ENCODE assay signal across 23 cellular contexts in the genomic region with DNA sequence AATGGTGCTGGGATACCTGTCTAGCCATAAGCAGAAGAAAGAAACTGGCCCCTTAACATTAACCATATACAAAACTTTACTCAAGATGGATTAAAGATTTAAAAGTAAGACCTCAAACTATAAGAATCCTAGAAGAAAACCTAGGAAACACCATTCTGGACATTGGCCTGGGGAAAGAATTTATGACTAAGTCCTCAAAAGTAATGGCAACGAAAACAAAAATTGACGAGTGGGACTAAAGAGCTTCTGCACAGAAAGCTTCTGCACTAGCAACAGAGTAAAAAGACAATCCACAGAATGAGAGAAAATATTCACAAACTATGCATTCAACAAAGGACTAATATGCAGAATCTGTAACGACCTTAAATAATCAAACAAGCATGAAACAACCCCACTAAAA.
DNase-seq lines count a peak whose midpoint lies in the region; ATAC-seq, FAIRE-seq and TF ChIP-seq lines count a peak whose summit lies in the region.
"Had no signal": no experiment of that assay in that cellular context is flagged by ENCODE, and none has a peak within 500 bp of the region (broad histone marks: within the 10 kb centered on the region; RNA-seq: fewer than 3 reads in every experiment).

No MANE protein-coding gene starts in this region.

- no peaks in the 10 kb centered on the region for H3K9me2 ChIP-seq in GM23338 (ENCODE audit: insufficient read depth)

- H3K4me1 ChIP-seq in GM23338 (ENCODE audit: insufficient read depth), result no peaks in the 10 kb centered on the region; the same call in 1 of the 2 replicates
- H3K4me1 ChIP-seq in astrocyte (ENCODE audit: insufficient read depth, low read length), result no peaks in the 10 kb centered on the region
- H3K4me1 ChIP-seq: Caco-2 had no signal

- no peaks in the 10 kb centered on the region for H3K36me3 ChIP-seq in GM23338 (ENCODE audit: insufficient read depth)
- no peaks in the 10 kb centered on the region for H3K36me3 ChIP-seq in astrocyte (ENCODE audit: insufficient read depth, low read length)

- no peak for DNase-seq in D721Med (ENCODE audit: insufficient read length, low spot score)
- no peak for DNase-seq in GM23338 (ENCODE audit: low spot score)
- peak; percentile 41 for DNase-seq in astrocyte (ENCODE audit: low read depth)
- DNase-seq in osteocyte (ENCODE audit: extremely low spot score, unreplicated experiment), result no peak
- DNase-seq in activated CD4-positive, CD25-positive, alpha-beta regulatory T cell treated with anti-CD3 and anti-CD28 coated beads, Interleukin-2, amount 50 U/mL, for 72 hours, result no peak
- no peak for DNase-seq in D341Med (ENCODE audit: low spot score)
- DNase-seq: AML-193; Caco-2; CD4-positive, alpha-beta T cell; DMS53; DND-41; GDM1; HCEC 1CT; Kasumi-1; KG1 had no signal

- H3K79me2 ChIP-seq in GM23338 (replicated peaks; ENCODE audit: insufficient read depth) (no peaks in the 10 kb centered on the region), astrocyte (ENCODE audit: insufficient read depth, low read length) (no peaks in the 10 kb centered on the region)

- no peak overlapping the region for H3K27ac ChIP-seq in GM23338 (ENCODE audit: low read depth)
- H3K27ac ChIP-seq in astrocyte (ENCODE audit: low read depth, low read length), result no peak overlapping the region
- H3K27ac ChIP-seq: 22Rv1, A549, C4-2B, HL-60 had no signal

- H4K20me1 ChIP-seq in GM23338 (replicated peaks; ENCODE audit: insufficient read depth) (no peaks in the 10 kb centered on the region), astrocyte (ENCODE audit: insufficient read depth, low read length) (no peaks in the 10 kb centered on the region)

- H3K27ac Mint-ChIP-seq in GM23338, result peak overlapping the region; percentile 18; the same call in 1 of the 2 replicates
- no peak overlapping the region for H3K27ac Mint-ChIP-seq in astrocyte (ENCODE audit: unreplicated experiment)
- H3K27ac Mint-ChIP-seq in osteocyte (ENCODE audit: unreplicated experiment), result peak overlapping the region; percentile 73
- H3K27ac Mint-ChIP-seq: CD4-positive, alpha-beta T cell; IgD-negative memory B cell had no signal

- H3K9ac ChIP-seq in astrocyte (ENCODE audit: low read length), result no peak overlapping the region

- H3F3A ChIP-seq in GM23338 (replicated peaks; ENCODE audit: low read depth), result no peaks in the 10 kb centered on the region

- H3K9me3 Mint-ChIP-seq in GM23338, result no peaks in the 10 kb centered on the region
- H3K9me3 Mint-ChIP-seq in astrocyte (ENCODE audit: unreplicated experiment), result no peaks in the 10 kb centered on the region
- H3K9me3 Mint-ChIP-seq in osteocyte (ENCODE audit: unreplicated experiment), result no peaks in the 10 kb centered on the region
- H3K9me3 Mint-ChIP-seq: CD4-positive, alpha-beta T cell; IgD-negative memory B cell had no signal

- H2AFZ ChIP-seq in GM23338 (no peak overlapping the region), astrocyte (ENCODE audit: low read depth, low read length) (no peak overlapping the region)

- FAIRE-seq in D721Med (lab: Jason Lieb, UNC) (peak; percentile 32), astrocyte (lab: Jason Lieb, UNC) (peak; percentile 69)
- FAIRE-seq: A549, GM12892, HTR-8/SVneo had no signal

- H3K27me3 ChIP-seq in GM23338 (ENCODE audit: insufficient read depth), result no peaks in the 10 kb centered on the region
- no peaks in the 10 kb centered on the region for H3K27me3 ChIP-seq in astrocyte (ENCODE audit: insufficient read depth, low read length)

- H3K4me2 ChIP-seq in GM23338, result no peak overlapping the region
- H3K4me2 ChIP-seq in astrocyte (ENCODE audit: low read length), result peak overlapping the region; percentile 34
- H3K4me2 ChIP-seq: A549 had no signal

- H3K4me3 Mint-ChIP-seq in GM23338, result no peak overlapping the region
- no peak overlapping the region for H3K4me3 Mint-ChIP-seq in astrocyte (ENCODE audit: unreplicated experiment)
- peak overlapping the region; percentile 20 for H3K4me3 Mint-ChIP-seq in osteocyte (ENCODE audit: unreplicated experiment)
- H3K4me3 Mint-ChIP-seq: CD4-positive, alpha-beta T cell; IgD-negative memory B cell had no signal

- TF ChIP-seq CTCF in D721Med (IDR thresholded peaks at IDR 0.05; ENCODE audit: insufficient read depth, missing control alignments) (no peak), GM23338 (conservative IDR thresholded peaks at IDR 0.05; ENCODE audit: low read depth in 2 of 2) (no peak), astrocyte (IDR thresholded peaks at IDR 0.05; ENCODE audit: insufficient read depth, low read depth, low read length) (no peak), osteocyte (IDR thresholded peaks at IDR 0.05) (no peak)

- H3K4me1 Mint-ChIP-seq in GM23338, result peaks cover 20% of the 10 kb centered on the region
- H3K4me1 Mint-ChIP-seq in astrocyte (ENCODE audit: low read depth, unreplicated experiment), result peaks cover 16% of the 10 kb centered on the region
- H3K4me1 Mint-ChIP-seq in osteocyte (ENCODE audit: unreplicated experiment), result peaks cover 27% of the 10 kb centered on the region

- ATAC-seq in GM23338, result no peak
- no peak for ATAC-seq in HG03432 (IDR thresholded peaks at IDR 0.05; ENCODE audit: unreplicated experiment)
- ATAC-seq: A549 had no signal

- H3K4me3 ChIP-seq in GM23338 (no peak overlapping the region), astrocyte (ENCODE audit: insufficient read depth, low read depth, low read length) (no peak overlapping the region)
- H3K4me3 ChIP-seq: A549 had no signal

- no peaks in the 10 kb centered on the region for H3K9me3 ChIP-seq in astrocyte (ENCODE audit: insufficient read depth, low read depth, low read length)
- H3K9me3 ChIP-seq: A549, Caco-2 had no signal

- no peaks in the 10 kb centered on the region for H3K27me3 Mint-ChIP-seq in GM23338 (ENCODE audit: insufficient read depth, low read depth, poor library complexity)
- H3K27me3 Mint-ChIP-seq in astrocyte (ENCODE audit: low read depth, unreplicated experiment), result no peaks in the 10 kb centered on the region
- H3K27me3 Mint-ChIP-seq in osteocyte (ENCODE audit: unreplicated experiment), result no peaks in the 10 kb centered on the region
- H3K27me3 Mint-ChIP-seq: CD4-positive, alpha-beta T cell; IgD-negative memory B cell had no signal

- H3K36me3 Mint-ChIP-seq in GM23338 (ENCODE audit: low read depth) (peaks cover 6% of the 10 kb centered on the region; the same call in 2 of the 3 replicates), astrocyte (ENCODE audit: low read depth, unreplicated experiment) (no peaks in the 10 kb centered on the region), osteocyte (ENCODE audit: unreplicated experiment) (peaks cover 15% of the 10 kb centered on the region)

TF ChIP-seq in GM23338, 12 proteins besides CTCF, POLR2A, EP300 and RAD21:
- no peak for TF ChIP-seq STAT1 (IDR thresholded peaks at IDR 0.05; ENCODE audit: unreplicated experiment)
TF ChIP-seq in GM23338: peak in this region for 0.
